8 cellular contexts compared by ENCODE assay signal in genomic region chr6:98834060-98835031, GRCh38. TPM values are rescaled to one million over a fixed set of nuclear protein-coding genes. Genes with fewer than 3 reads are reported as not detected.
A peak's percentile ranks its signal among the peaks of the same experiment; 100 is the strongest.
DNase-seq lines count a peak whose midpoint lies in the region; ATAC-seq, FAIRE-seq and TF ChIP-seq lines count a peak whose summit lies in the region.

Gene POU3F2 (plus strand): TSS chr6:98834574. CDS start chr6:98834874, 300 bp downstream.

- H3K9me3 ChIP-seq in IMR-90 (ENCODE audit: control insufficient read depth, insufficient read depth, low read length): peaks cover 3% of the 10 kb centered on the region; the same call in 1 of the 2 replicates
- H3K9me3 ChIP-seq in PC-9 (ENCODE audit: insufficient read depth, low read depth): no peaks in the 10 kb centered on the region
- H3K9me3 ChIP-seq in neutrophil: no peaks in the 10 kb centered on the region
- H3K9me3 ChIP-seq in testis: no peaks in the 10 kb centered on the region

- H3K79me1 ChIP-seq in IMR-90 (ENCODE audit: low read depth in 1 of 2, low read length in 2 of 2): no peaks in the 10 kb centered on the region

- H3K27ac ChIP-seq in IMR-90 (ENCODE audit: insufficient read depth, low read length): no peak within 1 kb of the TSS
- no peak within 1 kb of the TSS for H3K27ac ChIP-seq in PC-9
- H3K27ac ChIP-seq in neutrophil: no peak within 1 kb of the TSS
- no peak within 1 kb of the TSS for H3K27ac ChIP-seq in testis

- no peak within 1 kb of the TSS for H3K56ac ChIP-seq in IMR-90 (ENCODE audit: extremely low read depth, insufficient read depth, low read length)

- no peak for FAIRE-seq in frontal cortex (lab: Jason Lieb, UNC)

- H3K23ac ChIP-seq in IMR-90 (ENCODE audit: low read depth, low read length): peak within 1 kb of the TSS; percentile 23; the same call in 1 of the 2 replicates

- H4K91ac ChIP-seq in IMR-90 (ENCODE audit: insufficient read depth, low read depth, low read length): no peak within 1 kb of the TSS

- no peaks in the 10 kb centered on the region for H3K79me2 ChIP-seq in PC-9 (ENCODE audit: low read depth)

- H3K4me1 ChIP-seq in IMR-90 (ENCODE audit: control insufficient read depth, insufficient read depth, low read length) (peaks cover 7% of the 10 kb centered on the region; the same call in 1 of the 2 replicates), PC-9 (replicated peaks; ENCODE audit: insufficient read depth) (0 out of 2 replicates have a peak, but pooled peaks cover 3% of the 10 kb centered on the region), neutrophil (ENCODE audit: control insufficient read depth in 1 of 2, insufficient read depth in 1 of 2, low read depth in 1 of 2, low read length in 1 of 2) (peaks cover 27 to 48% of the 10 kb centered on the region in 2 experiments), testis (peaks cover 33% of the 10 kb centered on the region)

- H4K5ac ChIP-seq in IMR-90 (ENCODE audit: low read depth, low read length): no peak within 1 kb of the TSS

- H4K20me1 ChIP-seq in IMR-90 (ENCODE audit: insufficient read depth, low read length) (no peaks in the 10 kb centered on the region; the same call in none of the 2 replicates), PC-9 (ENCODE audit: insufficient read depth) (no peaks in the 10 kb centered on the region)

- peak; percentile 71 for DNase-seq in DMS 273 treated with DMSO at 0.1 percent for 48 hours (lab: John Stamatoyannopoulos, UW)
- DNase-seq in IMR-90: peak; percentile 77
- peak; percentile 52 to 56 for DNase-seq in PC-9
- peak; percentile 70 for DNase-seq in activated naive CD4-positive, alpha-beta T cell treated with Interleukin-2 at 50 U/mL for 16 hours
- DNase-seq in frontal cortex (ENCODE audit: low spot score in 2 of 2): peak; percentile 84 to 91
- DNase-seq in testis: peak; percentile 86

- H2AK5ac ChIP-seq in IMR-90 (ENCODE audit: low read depth, low read length): no peak within 1 kb of the TSS

- no peak within 1 kb of the TSS for H3K18ac ChIP-seq in IMR-90 (ENCODE audit: low read depth, low read length)

- H2AK9ac ChIP-seq in IMR-90 (replicated peaks; ENCODE audit: low read depth, low read length, poor library complexity): no peak within 1 kb of the TSS

- no peaks in the 10 kb centered on the region for H3K9me2 ChIP-seq in PC-9 (ENCODE audit: insufficient read depth)

- no peak within 1 kb of the TSS for H4K8ac ChIP-seq in IMR-90 (ENCODE audit: low read depth in 2 of 2, low read length in 2 of 2)

- intact Hi-C loops in IMR-90 (cut with micrococcal nuclease) (no loop called here), PC-9 (cut with micrococcal nuclease; ENCODE audit: unreplicated experiment) (no loop called here), testis (cut with DNase I; ENCODE audit: low total_unique reads) (no loop called here)

- H3K4ac ChIP-seq in IMR-90 (ENCODE audit: low read depth, low read length): no peak within 1 kb of the TSS

- peaks cover 75% of the 10 kb centered on the region for H3K27me3 ChIP-seq in IMR-90 (ENCODE audit: control insufficient read depth, insufficient read depth, low read length)
- H3K27me3 ChIP-seq in PC-9 (ENCODE audit: insufficient read depth, low read depth): no peaks in the 10 kb centered on the region
- H3K27me3 ChIP-seq in neutrophil: peaks cover 100% of the 10 kb centered on the region
- no peaks in the 10 kb centered on the region for H3K27me3 ChIP-seq in testis

- H3K9me1 ChIP-seq in IMR-90 (ENCODE audit: insufficient read depth, low read length): no peaks in the 10 kb centered on the region

- no peak within 1 kb of the TSS for H3K9ac ChIP-seq in IMR-90 (ENCODE audit: low read depth, low read length)

- peak within 1 kb of the TSS; percentile 90 for H2AFZ ChIP-seq in IMR-90 (replicated peaks; ENCODE audit: low read length, poor library complexity)
- peak within 1 kb of the TSS; percentile 67 for H2AFZ ChIP-seq in PC-9

- H3K36me3 ChIP-seq in IMR-90 (ENCODE audit: control insufficient read depth, insufficient read depth, low read length) (no peaks in the 10 kb centered on the region), PC-9 (ENCODE audit: low read depth) (no peaks in the 10 kb centered on the region), neutrophil (no peaks in the 10 kb centered on the region), testis (ENCODE audit: low read depth, missing control alignments) (no peaks in the 10 kb centered on the region)

- H3K14ac ChIP-seq in IMR-90 (replicated peaks; ENCODE audit: low read depth, low read length): no peak within 1 kb of the TSS

- in situ Hi-C loops in IMR-90 (cut with MboI; ENCODE audit: low sequenced_read_pairs): no loop called here

- no peak for TF ChIP-seq POLR2A in IMR-90 (IDR thresholded peaks at IDR 0.05; ENCODE audit: low read depth, low read length)
- no peak for TF ChIP-seq POLR2A in testis (IDR thresholded peaks at IDR 0.05)

- H3K4me3 ChIP-seq in IMR-90 (ENCODE audit: insufficient read depth, low read depth, low read length): peak within 1 kb of the TSS; percentile 35
- peak within 1 kb of the TSS; percentile 56; the same call in 1 of the 2 replicates for H3K4me3 ChIP-seq in PC-9
- H3K4me3 ChIP-seq in neutrophil (ENCODE audit: low read depth in 1 of 2, low read length in 1 of 2): peak within 1 kb of the TSS; percentile 52 to 75
- peak within 1 kb of the TSS; percentile 53 to 61 for H3K4me3 ChIP-seq in testis

- dilution Hi-C loops in IMR-90 (cut with HindIII; ENCODE audit: low sequenced_read_pairs, unreplicated experiment): no loop called here

- no peak within 1 kb of the TSS for H2BK20ac ChIP-seq in IMR-90 (ENCODE audit: low read depth, low read length)

- H2BK120ac ChIP-seq in IMR-90 (ENCODE audit: low read depth, low read length): no peak within 1 kb of the TSS

- no peaks in the 10 kb centered on the region for H3F3A ChIP-seq in PC-9 (ENCODE audit: insufficient read depth, low read depth)

- no peak within 1 kb of the TSS for H2BK5ac ChIP-seq in IMR-90 (ENCODE audit: low read depth, low read length, poor library complexity, severe bottlenecking)

- TF ChIP-seq RAD21 in IMR-90 (IDR thresholded peaks at IDR 0.05; ENCODE audit: low read length): no peak

- CTCF ChIA-PET in IMR-90 (lab: Yijun Ruan, JAX) (interaction anchor here (0.7 kb wide), 1 partner anchor 1648 kb away, joined by 3 read pairs; no protein-coding TSS in a partner anchor), PC-9 (lab: Charles Lee) (no interaction called here)

- ATAC-seq in GM21717 (IDR thresholded peaks at IDR 0.05; ENCODE audit: unreplicated experiment): peak; percentile 72
- peak; percentile 82 for ATAC-seq in IMR-90 (ENCODE audit: low read depth)

- no peak within 1 kb of the TSS for H2BK15ac ChIP-seq in IMR-90 (ENCODE audit: low read depth, low read length)

- H3K4me2 ChIP-seq in IMR-90 (ENCODE audit: low read depth, low read length): peak within 1 kb of the TSS; percentile 80
- H3K4me2 ChIP-seq in PC-9: peak within 1 kb of the TSS; percentile 83

- WGBS in IMR-90 (ENCODE audit: extremely low coverage in 2 of 2, insufficient read length in 1 of 2), 2 experiments: 4% methylated on average over 14 of the region's 83 CpGs; no CpG with 5 or more reads in 1 of the 2 experiments
- WGBS in testis, 2 donors: 0 to 1% methylated on average over 55 to 83 of the region's 83 CpGs

- POLR2A ChIA-PET in IMR-90 (lab: Charles Lee; ENCODE audit: unreplicated experiment): no interaction called here
- POLR2A ChIA-PET in PC-9 (lab: Charles Lee; ENCODE audit: unreplicated experiment): interaction anchor here (0.7 kb wide), 1 partner anchor 1324 kb away, joined by 9 read pairs; no protein-coding TSS in a partner anchor

- no TSS peak for BruUV-seq in IMR-90 (replicated peaks; lab: Mats Ljungman, UMichigan)
- no TSS peak for BruUV-seq in PC-9 (replicated peaks; lab: Mats Ljungman, UMichigan)

- no peak for TF ChIP-seq CTCF in IMR-90 (conservative IDR thresholded peaks at IDR 0.05; ENCODE audit: low read depth, low read length)
- TF ChIP-seq CTCF in PC-9 (conservative IDR thresholded peaks at IDR 0.05): no peak
- TF ChIP-seq CTCF in neutrophil (IDR thresholded peaks at IDR 0.05): no peak
- TF ChIP-seq CTCF in testis (IDR thresholded peaks at IDR 0.05): no peak

TF ChIP-seq in IMR-90, 13 proteins besides CTCF, POLR2A, EP300 and RAD21:
- TF ChIP-seq RCOR1 (IDR thresholded peaks at IDR 0.05; ENCODE audit: insufficient replicate concordance, low read length) (no peak), BHLHE40 (IDR thresholded peaks at IDR 0.05; ENCODE audit: low read depth, low read length) (peak; percentile 70), SMC3 (IDR thresholded peaks at IDR 0.05; ENCODE audit: low read depth, low read length) (no peak), RFX5 (IDR thresholded peaks at IDR 0.05; ENCODE audit: low read depth, low read length) (peak; percentile 85)

RNA-seq across cellular contexts. Expression of gene POU3F2, which starts in this region (rescaled TPM):
- total RNA-seq in IMR-90 (2012; rRNA removed) (not detected in 2 replicates), PC-9 (2021) (not detected in 2 replicates), frontal cortex (142 TPM), testis (under 1 TPM; 0.31 TPM)
- polyA plus RNA-seq in IMR-90 (2012; rRNA removed) (not detected in 2 replicates), testis (ENCODE audit: insufficient read depth, low read depth, low replicate concordance) (0.32 TPM)
- not detected in 2 replicates for polyA plus RNA-seq in IMR-90 (2012; cell fraction: cytosol; rRNA removed)
- not detected in 2 replicates for polyA plus RNA-seq in IMR-90 (2012; cell fraction: nucleus; rRNA removed; ENCODE audit: low replicate concordance)

Comparison
In these comparisons a context has a peak if more than half of its experiments do, and no peak if none do; other contexts are left out.
1. RNA of gene POU3F2 (total RNA-seq): 142 TPM in frontal cortex (single experiment); 0.31 TPM in testis, not detected in IMR-90 and not detected in PC-9; every median in the first group is over 100 times any median in the second.
2. Peak in DNase-seq, ATAC-seq, H3K4me3 ChIP-seq and H3K4me2 ChIP-seq in IMR-90; RNA of the gene not detected or under 1 TPM.
3. Peak in DNase-seq, H3K4me3 ChIP-seq and H3K4me2 ChIP-seq in PC-9; RNA of the gene not detected or under 1 TPM.
4. Peak in DNase-seq and H3K4me3 ChIP-seq in testis; RNA of the gene not detected or under 1 TPM.
5. Peak in every context shown above with its lines, with median percentiles within 50 percentile points of each other: DNase-seq and H3K4me3 ChIP-seq.